ENCODE assay signal across 20 cellular contexts in genomic region chr7:36232555-36232954, GRCh38.
DNase-seq lines count a peak whose midpoint lies in the region; ATAC-seq and TF ChIP-seq lines count a peak whose summit lies in the region.
"Had no signal": no experiment of that assay in that cellular context is flagged by ENCODE, and none has a peak within 500 bp of the region (broad histone marks: within the 10 kb centered on the region; RNA-seq: fewer than 3 reads in every experiment).

No MANE protein-coding gene starts in this region.

- H4K91ac ChIP-seq in IMR-90 (ENCODE audit: insufficient read depth, low read depth, low read length), result peak overlapping the region; percentile 72

- H3K18ac ChIP-seq in IMR-90 (ENCODE audit: low read depth, low read length), result peak overlapping the region; percentile 98

- H2BK120ac ChIP-seq in IMR-90 (ENCODE audit: low read depth, low read length), result peak overlapping the region; percentile 87

- peaks cover 4 to 32% of the 10 kb centered on the region in 2 experiments for H3K79me1 ChIP-seq in IMR-90 (ENCODE audit: low read depth in 1 of 2, low read length in 2 of 2)

- H3K4me3 Mint-ChIP-seq in osteocyte (ENCODE audit: unreplicated experiment), result no peak overlapping the region
- H3K4me3 Mint-ChIP-seq: activated CD4-positive, alpha-beta T cell treated with anti-CD3 and anti-CD28 coated beads for 36 hours; activated T-cell treated with anti-CD3 and anti-CD28 coated beads, Interleukin-2, amount 50 U/mL, for 24 hours; stimulated activated effector memory CD8-positive, alpha-beta T cell treated with anti-CD3 and anti-CD28 coated beads, Interleukin-12 subunit alpha, Interleukin-12 subunit beta, amount 100 ng/mL, for 72 hours had no signal

- H4K8ac ChIP-seq in IMR-90 (ENCODE audit: low read depth in 2 of 2, low read length in 2 of 2), result peak overlapping the region in 1 of 2 experiments; percentile 85; a peak in 3 of 4 replicates

- CTCF ChIA-PET in IMR-90 (lab: Yijun Ruan, JAX), result no interaction called here

- H4K20me1 ChIP-seq in IMR-90 (ENCODE audit: insufficient read depth, low read length), result no peaks in the 10 kb centered on the region

- H3K4me1 ChIP-seq in IMR-90 (ENCODE audit: control insufficient read depth, insufficient read depth, low read length) (peaks cover 14% of the 10 kb centered on the region), urinary bladder (ENCODE audit: insufficient read depth) (peaks cover 3% of the 10 kb centered on the region)
- H3K4me1 ChIP-seq: lower lobe of right lung had no signal

- intact Hi-C loops in IMR-90 (cut with micrococcal nuclease), result no loop called here

- H3K4me2 ChIP-seq in IMR-90 (ENCODE audit: low read depth, low read length), result peak overlapping the region; percentile 73
- H3K4me2 ChIP-seq: smooth muscle cell had no signal

- H3K27me3 ChIP-seq in IMR-90 (ENCODE audit: control insufficient read depth, insufficient read depth, low read length), result no peaks in the 10 kb centered on the region
- H3K27me3 ChIP-seq: neutrophil, testis had no signal

- H3K4me3 ChIP-seq in IMR-90 (ENCODE audit: insufficient read depth, low read depth, low read length), result no peak overlapping the region
- H3K4me3 ChIP-seq in coronary artery, result no peak overlapping the region
- no peak overlapping the region for H3K4me3 ChIP-seq in urinary bladder (ENCODE audit: low read depth, low read length)
- H3K4me3 ChIP-seq: lower lobe of right lung, smooth muscle cell, testis had no signal

- H3K27ac ChIP-seq in IMR-90 (ENCODE audit: insufficient read depth, low read length) (peak overlapping the region; percentile 87), coronary artery (peak overlapping the region; percentile 49 to 54), urinary bladder (ENCODE audit: low read depth) (peak overlapping the region; percentile 61)
- H3K27ac ChIP-seq: lower lobe of right lung, neutrophil had no signal

- H2AFZ ChIP-seq in IMR-90 (replicated peaks; ENCODE audit: low read length, poor library complexity), result no peak overlapping the region

- BruUV-seq in IMR-90 (replicated peaks; lab: Mats Ljungman, UMichigan), result no TSS peak

- peak overlapping the region; percentile 72 for H2BK5ac ChIP-seq in IMR-90 (ENCODE audit: low read depth, low read length, poor library complexity, severe bottlenecking)

- H3K23ac ChIP-seq in IMR-90 (ENCODE audit: low read depth, low read length), result peak overlapping the region; percentile 80

- peak overlapping the region; percentile 74 for H3K14ac ChIP-seq in IMR-90 (replicated peaks; ENCODE audit: low read depth, low read length)

- H3K36me3 ChIP-seq in IMR-90 (ENCODE audit: control insufficient read depth, insufficient read depth, low read length), result peaks cover 1% of the 10 kb centered on the region; the same call in 1 of the 2 replicates
- no peaks in the 10 kb centered on the region for H3K36me3 ChIP-seq in urinary bladder (ENCODE audit: insufficient read depth)
- H3K36me3 ChIP-seq: lower lobe of right lung had no signal

- no peak for TF ChIP-seq RAD21 in IMR-90 (IDR thresholded peaks at IDR 0.05; ENCODE audit: low read length)

- peak overlapping the region; percentile 98 for H4K5ac ChIP-seq in IMR-90 (ENCODE audit: low read depth, low read length)

- H2BK20ac ChIP-seq in IMR-90 (ENCODE audit: low read depth, low read length), result peak overlapping the region; percentile 87

- no peak overlapping the region for H2AK9ac ChIP-seq in IMR-90 (replicated peaks; ENCODE audit: low read depth, low read length, poor library complexity)

- DNase-seq in IMR-90 (no peak), coronary artery (ENCODE audit: low spot score) (no peak), osteocyte (ENCODE audit: extremely low spot score, unreplicated experiment) (peak; percentile 53)
- DNase-seq: activated CD4-positive, alpha-beta T cell treated with anti-CD3 and anti-CD28 coated beads for 36 hours; activated T-cell treated with anti-CD3 and anti-CD28 coated beads, Interleukin-2, amount 50 U/mL, for 24 hours; AML-193; effector memory CD4-positive, alpha-beta T cell; foreskin melanocyte; hypothalamus; lower lobe of right lung; RPMI8226; testis had no signal

- H3K27ac Mint-ChIP-seq in osteocyte (ENCODE audit: unreplicated experiment), result no peak overlapping the region
- H3K27ac Mint-ChIP-seq: activated CD4-positive, alpha-beta T cell treated with anti-CD3 and anti-CD28 coated beads for 36 hours; activated T-cell treated with anti-CD3 and anti-CD28 coated beads, Interleukin-2, amount 50 U/mL, for 24 hours; stimulated activated effector memory CD8-positive, alpha-beta T cell treated with anti-CD3 and anti-CD28 coated beads, Interleukin-12 subunit alpha, Interleukin-12 subunit beta, amount 100 ng/mL, for 72 hours had no signal

- peak overlapping the region; percentile 52 for H3K9ac ChIP-seq in IMR-90 (ENCODE audit: low read depth, low read length)

- H3K56ac ChIP-seq in IMR-90 (ENCODE audit: extremely low read depth, insufficient read depth, low read length), result no peak overlapping the region

- H3K4ac ChIP-seq in IMR-90 (ENCODE audit: low read depth, low read length), result peak overlapping the region; percentile 81

- TF ChIP-seq CTCF in IMR-90 (conservative IDR thresholded peaks at IDR 0.05; ENCODE audit: low read depth, low read length), result no peak
- TF ChIP-seq CTCF in coronary artery (IDR thresholded peaks at IDR 0.05), result no peak
- no peak for TF ChIP-seq CTCF in osteocyte (IDR thresholded peaks at IDR 0.05)

- POLR2A ChIA-PET in IMR-90 (lab: Charles Lee; ENCODE audit: unreplicated experiment), result no interaction called here

- WGBS in IMR-90 (ENCODE audit: extremely low coverage in 2 of 2, insufficient read length in 1 of 2), 2 experiments, result no CpG with 5 or more reads among the region's 1 CpG
- WGBS in urinary bladder, result 46% methylated on average over 1 of the region's 1 CpG

- H2AK5ac ChIP-seq in IMR-90 (ENCODE audit: low read depth, low read length), result peak overlapping the region; percentile 60; the same call in 1 of the 2 replicates

- TF ChIP-seq POLR2A in IMR-90 (IDR thresholded peaks at IDR 0.05; ENCODE audit: low read depth, low read length), result no peak

- in situ Hi-C loops in IMR-90 (cut with MboI; ENCODE audit: low sequenced_read_pairs), result no loop called here

- peak overlapping the region; percentile 82; the same call in 1 of the 3 replicates for H2BK15ac ChIP-seq in IMR-90 (ENCODE audit: low read depth, low read length)

- dilution Hi-C loops in IMR-90 (cut with HindIII; ENCODE audit: low sequenced_read_pairs, unreplicated experiment), result no loop called here

- no peaks in the 10 kb centered on the region for H3K9me3 ChIP-seq in IMR-90 (ENCODE audit: control insufficient read depth, insufficient read depth, low read length)
- H3K9me3 ChIP-seq: lower lobe of right lung, neutrophil, testis had no signal

- H3K27me3 Mint-ChIP-seq in osteocyte (ENCODE audit: unreplicated experiment), result no peaks in the 10 kb centered on the region
- H3K27me3 Mint-ChIP-seq: activated CD4-positive, alpha-beta T cell treated with anti-CD3 and anti-CD28 coated beads for 36 hours; activated T-cell treated with anti-CD3 and anti-CD28 coated beads, Interleukin-2, amount 50 U/mL, for 24 hours had no signal

- peak; percentile 19 for ATAC-seq in IMR-90 (ENCODE audit: low read depth)
- ATAC-seq in HG02763 (IDR thresholded peaks at IDR 0.05; ENCODE audit: unreplicated experiment), result no peak
- ATAC-seq in GM18517 (IDR thresholded peaks at IDR 0.05; ENCODE audit: unreplicated experiment), result no peak
- no peak for ATAC-seq in GM18498 (IDR thresholded peaks at IDR 0.05; ENCODE audit: unreplicated experiment)
- ATAC-seq: activated CD4-positive, alpha-beta T cell treated with anti-CD3 and anti-CD28 coated beads for 36 hours; esophagus mucosa; lower lobe of right lung; stimulated activated effector memory CD8-positive, alpha-beta T cell treated with anti-CD3 and anti-CD28 coated beads, Interleukin-12 subunit alpha, Interleukin-12 subunit beta, amount 100 ng/mL, for 72 hours had no signal

- peaks cover 9% of the 10 kb centered on the region for H3K4me1 Mint-ChIP-seq in osteocyte (ENCODE audit: unreplicated experiment)
- H3K4me1 Mint-ChIP-seq: activated CD4-positive, alpha-beta T cell treated with anti-CD3 and anti-CD28 coated beads for 36 hours; stimulated activated effector memory CD8-positive, alpha-beta T cell treated with anti-CD3 and anti-CD28 coated beads, Interleukin-12 subunit alpha, Interleukin-12 subunit beta, amount 100 ng/mL, for 72 hours had no signal

- peaks cover 10% of the 10 kb centered on the region for H3K9me1 ChIP-seq in IMR-90 (ENCODE audit: insufficient read depth, low read length)

- H3K36me3 Mint-ChIP-seq in osteocyte (ENCODE audit: unreplicated experiment), result no peaks in the 10 kb centered on the region
- H3K36me3 Mint-ChIP-seq: stimulated activated effector memory CD8-positive, alpha-beta T cell treated with anti-CD3 and anti-CD28 coated beads, Interleukin-12 subunit alpha, Interleukin-12 subunit beta, amount 100 ng/mL, for 72 hours had no signal

- H3K9me3 Mint-ChIP-seq in osteocyte (ENCODE audit: unreplicated experiment), result no peaks in the 10 kb centered on the region
- H3K9me3 Mint-ChIP-seq: activated T-cell treated with anti-CD3 and anti-CD28 coated beads, Interleukin-2, amount 50 U/mL, for 24 hours; stimulated activated effector memory CD8-positive, alpha-beta T cell treated with anti-CD3 and anti-CD28 coated beads, Interleukin-12 subunit alpha, Interleukin-12 subunit beta, amount 100 ng/mL, for 72 hours had no signal

TF ChIP-seq in IMR-90, 13 proteins besides CTCF, POLR2A, EP300 and RAD21:
- TF ChIP-seq MXI1 (IDR thresholded peaks at IDR 0.05; ENCODE audit: borderline replicate concordance, low read depth, low read length), result no peak
- no peak for TF ChIP-seq MAZ (IDR thresholded peaks at IDR 0.05; ENCODE audit: borderline replicate concordance, low read depth, low read length)
- TF ChIP-seq RFX5 (IDR thresholded peaks at IDR 0.05; ENCODE audit: low read depth, low read length), result no peak
- no peak for TF ChIP-seq ELK1 (IDR thresholded peaks at IDR 0.05; ENCODE audit: borderline replicate concordance, low read depth, low read length)
